Comparison of ENCODE assay signal across 8 cellular contexts in genomic region chr2:118371500-118371899, GRCh38.
A peak's percentile ranks its signal among the peaks of the same experiment; 100 is the strongest.
DNase-seq lines count a peak whose midpoint lies in the region; ATAC-seq and TF ChIP-seq lines count a peak whose summit lies in the region.

No MANE protein-coding gene starts in this region.

- no peak overlapping the region for H2BK120ac ChIP-seq in mesenchymal stem cell (ENCODE audit: low read depth, low read length)

- no peak overlapping the region for H2BK12ac ChIP-seq in mesenchymal stem cell (ENCODE audit: low read length in 2 of 2)

- no peak overlapping the region for H3K4ac ChIP-seq in mesenchymal stem cell (ENCODE audit: low read depth in 1 of 2, low read length in 2 of 2)

- no peak for ATAC-seq in HG02588 (IDR thresholded peaks at IDR 0.05; ENCODE audit: unreplicated experiment)
- ATAC-seq in HG02798 (IDR thresholded peaks at IDR 0.05; ENCODE audit: poor library complexity, unreplicated experiment): no peak

- no peak overlapping the region for H3K18ac ChIP-seq in mesenchymal stem cell (ENCODE audit: low read depth in 1 of 2, low read length in 2 of 2)

- H2AK5ac ChIP-seq in mesenchymal stem cell (ENCODE audit: low read length, severe bottlenecking): no peak overlapping the region

- no peak overlapping the region for H2AFZ ChIP-seq in mesenchymal stem cell (ENCODE audit: low read depth, low read length)

- H3K4me3 ChIP-seq in esophagus squamous epithelium (no peak overlapping the region), mesenchymal stem cell (ENCODE audit: insufficient read depth in 1 of 2, low read depth in 1 of 2, low read length in 2 of 2) (no peak overlapping the region)

- no peak overlapping the region for H4K8ac ChIP-seq in mesenchymal stem cell (ENCODE audit: low read length)

- CTCF ChIA-PET in GM10248 (lab: Yijun Ruan, JAX) (no interaction called here), HEK293T (lab: Yijun Ruan, JAX) (interaction anchor here (0.9 to 1.3 kb wide), 4 partner anchors 324 to 511 kb away, joined by 3 read pairs; no protein-coding TSS in a partner anchor), RWPE1 (lab: Yijun Ruan, JAX) (interaction anchor here (0.6 to 1.0 kb wide), 5 partner anchors 16 to 487 kb away, joined by 3 to 5 read pairs (median 3); no protein-coding TSS in a partner anchor)

- WGBS in esophagus squamous epithelium, 2 donors: 22 to 26% methylated on average over 5 to 6 of the region's 6 CpGs
- 11% methylated on average over 6 of the region's 6 CpGs for WGBS in mesenchymal stem cell

- no peak overlapping the region for H3K23ac ChIP-seq in mesenchymal stem cell (ENCODE audit: low read length in 2 of 2)

- H3K9me3 ChIP-seq in esophagus squamous epithelium (no peaks in the 10 kb centered on the region), mesenchymal stem cell (ENCODE audit: control insufficient read depth, low read length) (no peaks in the 10 kb centered on the region)

- intact Hi-C loops in esophagus squamous epithelium (cut with DNase I): no loop called here

- no peak overlapping the region for H3K14ac ChIP-seq in mesenchymal stem cell (ENCODE audit: low read length in 2 of 2)

- no peak overlapping the region for H3K27ac ChIP-seq in RWPE1
- H3K27ac ChIP-seq in esophagus squamous epithelium: no peak overlapping the region
- H3K27ac ChIP-seq in mesenchymal stem cell (ENCODE audit: low read length, poor library complexity, severe bottlenecking): no peak overlapping the region

- no peaks in the 10 kb centered on the region for H3K36me3 ChIP-seq in esophagus squamous epithelium
- no peaks in the 10 kb centered on the region for H3K36me3 ChIP-seq in mesenchymal stem cell (ENCODE audit: control insufficient read depth in 1 of 2, insufficient read depth in 2 of 2, low read depth in 1 of 2, low read length in 2 of 2)

- no peaks in the 10 kb centered on the region for H3K79me1 ChIP-seq in mesenchymal stem cell (replicated peaks; ENCODE audit: low read length, poor library complexity, severe bottlenecking)

- TF ChIP-seq CTCF in GM10248 (IDR thresholded peaks at IDR 0.05; ENCODE audit: control extremely low read depth, extremely low read depth, low read depth, missing control alignments): peak; percentile 40
- peak; percentile 69 for TF ChIP-seq CTCF in RWPE1 (conservative IDR thresholded peaks at IDR 0.05; ENCODE audit: low read depth)
- TF ChIP-seq CTCF in esophagus squamous epithelium (IDR thresholded peaks at IDR 0.05): peak in 3 of 6 experiments; percentile 8 to 63 (median 35)

- no peak for DNase-seq in GM10248 (ENCODE audit: extremely low spot score)
- peak; percentile 43 for DNase-seq in HEK293T (ENCODE audit: extremely low spot score)
- DNase-seq in RWPE1 (ENCODE audit: low spot score): peak; percentile 58
- DNase-seq in iPS DF 4.7 (ENCODE audit: extremely low read depth, low spot score): peak; percentile 49
- no peak for DNase-seq in esophagus squamous epithelium (lab: John Stamatoyannopoulos, UW)
- DNase-seq in mesenchymal stem cell: no peak

- H3K4me1 ChIP-seq in esophagus squamous epithelium (no peaks in the 10 kb centered on the region), mesenchymal stem cell (ENCODE audit: control insufficient read depth, insufficient read depth, low read depth, low read length) (no peaks in the 10 kb centered on the region)

- no peak overlapping the region for H2BK5ac ChIP-seq in mesenchymal stem cell (ENCODE audit: low read depth, low read length, poor library complexity, severe bottlenecking)

- no peak for TF ChIP-seq POLR2A in esophagus squamous epithelium (IDR thresholded peaks at IDR 0.05)

- POLR2A ChIA-PET in GM10248 (lab: Yijun Ruan, JAX): no interaction called here
- POLR2A ChIA-PET in HEK293T (lab: Yijun Ruan, JAX): no interaction called here
- POLR2A ChIA-PET in RWPE1 (lab: Yijun Ruan, JAX; ENCODE audit: low non-redundant PET): no interaction called here

- H3K4me2 ChIP-seq in mesenchymal stem cell (ENCODE audit: low read length, poor library complexity, severe bottlenecking): no peak overlapping the region

- no peak overlapping the region for H4K91ac ChIP-seq in mesenchymal stem cell (ENCODE audit: low read length)

- H3K27me3 ChIP-seq in esophagus squamous epithelium (no peaks in the 10 kb centered on the region), mesenchymal stem cell (ENCODE audit: control insufficient read depth in 1 of 2, insufficient read depth in 1 of 2, low read length in 2 of 2) (no peaks in the 10 kb centered on the region)

- H3K9ac ChIP-seq in mesenchymal stem cell (ENCODE audit: low read length): no peak overlapping the region

- H2BK15ac ChIP-seq in mesenchymal stem cell (ENCODE audit: low read depth, poor library complexity, severe bottlenecking): no peak overlapping the region

TF ChIP-seq in HEK293T, 16 proteins besides CTCF, POLR2A, EP300 and RAD21:
- TF ChIP-seq NFRKB (IDR thresholded peaks at IDR 0.05): no peak
- TF ChIP-seq HDGF (IDR thresholded peaks at IDR 0.05; ENCODE audit: borderline replicate concordance): no peak
- no peak for TF ChIP-seq FOXA1 (IDR thresholded peaks at IDR 0.05)
- TF ChIP-seq SP1 (IDR thresholded peaks at IDR 0.05): no peak
- TF ChIP-seq BHLHE40 (IDR thresholded peaks at IDR 0.05; ENCODE audit: borderline replicate concordance): no peak
- TF ChIP-seq TARDBP (IDR thresholded peaks at IDR 0.05): no peak
- no peak for TF ChIP-seq ZNF384 (IDR thresholded peaks at IDR 0.05)
- TF ChIP-seq L3MBTL2 (conservative IDR thresholded peaks at IDR 0.05): no peak
- TF ChIP-seq CTBP1 (IDR thresholded peaks at IDR 0.05; ENCODE audit: borderline replicate concordance): no peak
- no peak for TF ChIP-seq PKNOX1 (IDR thresholded peaks at IDR 0.05)
- TF ChIP-seq FOXK2 (IDR thresholded peaks at IDR 0.05): no peak
- no peak for TF ChIP-seq ARNT (IDR thresholded peaks at IDR 0.05)
- no peak for TF ChIP-seq FOXM1 (IDR thresholded peaks at IDR 0.05; ENCODE audit: borderline replicate concordance)
- TF ChIP-seq LEF1 (IDR thresholded peaks at IDR 0.05; ENCODE audit: borderline replicate concordance): no peak
- TF ChIP-seq SUZ12 (IDR thresholded peaks at IDR 0.05): no peak
- no peak for TF ChIP-seq ELF4 (IDR thresholded peaks at IDR 0.05)
TF ChIP-seq in HEK293T: peak in this region for 0.

Comparison
In these comparisons a context has a peak if more than half of its experiments do, and no peak if none do; other contexts are left out.
1. DNase-seq: peak in HEK293T (single experiment), RWPE1 (single experiment) and iPS DF 4.7 (single experiment); none in GM10248 (single experiment), esophagus squamous epithelium (single experiment) and mesenchymal stem cell (single experiment).